8 cellular contexts compared by ENCODE assay signal in genomic region chr10:21517134-21517982, GRCh38.
A peak's percentile ranks its signal among the peaks of the same experiment; 100 is the strongest.
DNase-seq lines count a peak whose midpoint lies in the region; ATAC-seq and TF ChIP-seq lines count a peak whose summit lies in the region.

No MANE protein-coding gene starts in this region.

- ATAC-seq in HG02588 (IDR thresholded peaks at IDR 0.05; ENCODE audit: unreplicated experiment) = peak; percentile 56

- peak; percentile 17; the same call in 1 of the 2 replicates for TF ChIP-seq CTCF in 22Rv1 (IDR thresholded peaks at IDR 0.05)

- peak overlapping the region; percentile 88 for H3K27ac ChIP-seq in 22Rv1
- peak overlapping the region; percentile 60 for H3K27ac ChIP-seq in angular gyrus (ENCODE audit: low read depth, low read length)

- DNase-seq in ELR (ENCODE audit: low read depth) = peak; percentile 68
- peak; percentile 70 to 81 for DNase-seq in NCI-H446 (lab: John Stamatoyannopoulos, UW)
- DNase-seq in hypothalamus (lab: John Stamatoyannopoulos, UW) = peak in 30 of 51 donors; percentile 21 to 71 (median 48)
- DNase-seq in retina = peak; percentile 88
- no peak for DNase-seq in putamen (ENCODE audit: low spot score)
